Comparison of ENCODE assay signal across 2 cellular contexts in the genomic region with DNA sequence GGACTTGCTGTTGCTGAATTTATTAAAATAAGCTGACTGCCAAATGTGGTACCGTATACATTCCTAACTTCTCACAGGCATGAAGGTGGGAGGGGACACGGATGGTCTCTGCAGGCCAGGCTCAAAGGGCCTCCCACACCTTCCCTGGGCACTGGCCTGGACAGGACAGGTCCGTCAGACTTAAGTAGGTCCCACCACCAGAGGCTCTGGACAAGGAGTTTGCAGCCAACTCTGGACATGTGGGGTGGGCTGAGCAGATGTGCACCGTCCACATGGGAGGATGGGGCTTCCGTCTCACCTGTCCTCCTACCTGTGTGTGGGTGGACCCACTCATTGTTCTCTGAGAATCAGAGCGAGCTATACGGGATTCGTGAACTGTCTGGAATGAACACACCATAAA.
TF ChIP-seq lines count a peak whose summit lies in the region.

No MANE protein-coding gene starts in this region.

TF ChIP-seq in HepG2, 621 proteins besides CTCF, POLR2A, EP300 and RAD21:
- TF ChIP-seq RBM22 (optimal IDR thresholded peaks at IDR 0.05; ENCODE audit: low read length) (peak; percentile 2), ZNF709 (CRISPR knock-in tag; IDR thresholded peaks at IDR 0.05) (no peak), ZNF296 (CRISPR knock-in tag; conservative IDR thresholded peaks at IDR 0.05) (no peak)

TF ChIP-seq in GM12878, 131 proteins besides CTCF, POLR2A, EP300 and RAD21:
- TF ChIP-seq ATF7 (IDR thresholded peaks at IDR 0.05; ENCODE audit: low read depth) (no peak), SPI1 (IDR thresholded peaks at IDR 0.05; ENCODE audit: borderline replicate concordance, insufficient read depth, low read depth, low read length) (no peak), IKZF1 (conservative IDR thresholded peaks at IDR 0.05) (no peak), NFYA (IDR thresholded peaks at IDR 0.05; ENCODE audit: borderline replicate concordance, low read depth, low read length) (no peak), WRNIP1 (IDR thresholded peaks at IDR 0.05; ENCODE audit: borderline replicate concordance, low read depth, low read length) (no peak), ETV6 (conservative IDR thresholded peaks at IDR 0.05 in 1 of 2, IDR thresholded peaks at IDR 0.05 in 1 of 2; ENCODE audit: borderline replicate concordance in 1 of 2, low read depth in 1 of 2) (no peak), SIX5 (IDR thresholded peaks at IDR 0.05; ENCODE audit: low read depth, low read length, severe bottlenecking) (no peak), KDM1A (IDR thresholded peaks at IDR 0.05; ENCODE audit: borderline replicate concordance) (no peak), JUND (IDR thresholded peaks at IDR 0.05; ENCODE audit: low read depth, low read length) (no peak), ZNF384 (IDR thresholded peaks at IDR 0.05; ENCODE audit: borderline replicate concordance, low read depth, low read length) (no peak), RBBP5 (conservative IDR thresholded peaks at IDR 0.05) (no peak), TARDBP (IDR thresholded peaks at IDR 0.05; ENCODE audit: borderline replicate concordance) (no peak)
- TF ChIP-seq, protein P1, sequence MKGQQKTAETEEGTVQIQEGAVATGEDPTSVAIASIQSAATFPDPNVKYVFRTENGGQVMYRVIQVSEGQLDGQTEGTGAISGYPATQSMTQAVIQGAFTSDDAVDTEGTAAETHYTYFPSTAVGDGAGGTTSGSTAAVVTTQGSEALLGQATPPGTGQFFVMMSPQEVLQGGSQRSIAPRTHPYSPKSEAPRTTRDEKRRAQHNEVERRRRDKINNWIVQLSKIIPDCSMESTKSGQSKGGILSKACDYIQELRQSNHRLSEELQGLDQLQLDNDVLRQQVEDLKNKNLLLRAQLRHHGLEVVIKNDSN (IDR thresholded peaks at IDR 0.05; ENCODE audit: borderline replicate concordance, extremely low read length, insufficient read depth, low read depth, low read length) = no peak
- TF ChIP-seq, protein P2, sequence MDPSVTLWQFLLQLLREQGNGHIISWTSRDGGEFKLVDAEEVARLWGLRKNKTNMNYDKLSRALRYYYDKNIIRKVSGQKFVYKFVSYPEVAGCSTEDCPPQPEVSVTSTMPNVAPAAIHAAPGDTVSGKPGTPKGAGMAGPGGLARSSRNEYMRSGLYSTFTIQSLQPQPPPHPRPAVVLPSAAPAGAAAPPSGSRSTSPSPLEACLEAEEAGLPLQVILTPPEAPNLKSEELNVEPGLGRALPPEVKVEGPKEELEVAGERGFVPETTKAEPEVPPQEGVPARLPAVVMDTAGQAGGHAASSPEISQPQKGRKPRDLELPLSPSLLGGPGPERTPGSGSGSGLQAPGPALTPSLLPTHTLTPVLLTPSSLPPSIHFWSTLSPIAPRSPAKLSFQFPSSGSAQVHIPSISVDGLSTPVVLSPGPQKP (IDR thresholded peaks at IDR 0.05; ENCODE audit: low read depth, low read length) = no peak
- TF ChIP-seq, protein P3, sequence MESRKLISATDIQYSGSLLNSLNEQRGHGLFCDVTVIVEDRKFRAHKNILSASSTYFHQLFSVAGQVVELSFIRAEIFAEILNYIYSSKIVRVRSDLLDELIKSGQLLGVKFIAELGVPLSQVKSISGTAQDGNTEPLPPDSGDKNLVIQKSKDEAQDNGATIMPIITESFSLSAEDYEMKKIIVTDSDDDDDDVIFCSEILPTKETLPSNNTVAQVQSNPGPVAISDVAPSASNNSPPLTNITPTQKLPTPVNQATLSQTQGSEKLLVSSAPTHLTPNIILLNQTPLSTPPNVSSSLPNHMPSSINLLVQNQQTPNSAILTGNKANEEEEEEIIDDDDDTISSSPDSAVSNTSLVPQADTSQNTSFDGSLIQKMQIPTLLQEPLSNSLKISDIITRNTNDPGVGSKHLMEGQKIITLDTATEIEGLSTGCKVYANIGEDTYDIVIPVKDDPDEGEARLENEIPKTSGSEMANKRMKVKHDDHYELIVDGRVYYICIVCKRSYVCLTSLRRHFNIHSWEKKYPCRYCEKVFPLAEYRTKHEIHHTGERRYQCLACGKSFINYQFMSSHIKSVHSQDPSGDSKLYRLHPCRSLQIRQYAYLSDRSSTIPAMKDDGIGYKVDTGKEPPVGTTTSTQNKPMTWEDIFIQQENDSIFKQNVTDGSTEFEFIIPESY (IDR thresholded peaks at IDR 0.05) = no peak
- TF ChIP-seq, protein P4, sequence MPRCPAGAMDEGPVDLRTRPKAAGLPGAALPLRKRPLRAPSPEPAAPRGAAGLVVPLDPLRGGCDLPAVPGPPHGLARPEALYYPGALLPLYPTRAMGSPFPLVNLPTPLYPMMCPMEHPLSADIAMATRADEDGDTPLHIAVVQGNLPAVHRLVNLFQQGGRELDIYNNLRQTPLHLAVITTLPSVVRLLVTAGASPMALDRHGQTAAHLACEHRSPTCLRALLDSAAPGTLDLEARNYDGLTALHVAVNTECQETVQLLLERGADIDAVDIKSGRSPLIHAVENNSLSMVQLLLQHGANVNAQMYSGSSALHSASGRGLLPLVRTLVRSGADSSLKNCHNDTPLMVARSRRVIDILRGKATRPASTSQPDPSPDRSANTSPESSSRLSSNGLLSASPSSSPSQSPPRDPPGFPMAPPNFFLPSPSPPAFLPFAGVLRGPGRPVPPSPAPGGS (IDR thresholded peaks at IDR 0.05; ENCODE audit: borderline replicate concordance, insufficient read depth, low read depth, low read length, poor library complexity, severe bottlenecking) = no peak
